In the genomic region with DNA sequence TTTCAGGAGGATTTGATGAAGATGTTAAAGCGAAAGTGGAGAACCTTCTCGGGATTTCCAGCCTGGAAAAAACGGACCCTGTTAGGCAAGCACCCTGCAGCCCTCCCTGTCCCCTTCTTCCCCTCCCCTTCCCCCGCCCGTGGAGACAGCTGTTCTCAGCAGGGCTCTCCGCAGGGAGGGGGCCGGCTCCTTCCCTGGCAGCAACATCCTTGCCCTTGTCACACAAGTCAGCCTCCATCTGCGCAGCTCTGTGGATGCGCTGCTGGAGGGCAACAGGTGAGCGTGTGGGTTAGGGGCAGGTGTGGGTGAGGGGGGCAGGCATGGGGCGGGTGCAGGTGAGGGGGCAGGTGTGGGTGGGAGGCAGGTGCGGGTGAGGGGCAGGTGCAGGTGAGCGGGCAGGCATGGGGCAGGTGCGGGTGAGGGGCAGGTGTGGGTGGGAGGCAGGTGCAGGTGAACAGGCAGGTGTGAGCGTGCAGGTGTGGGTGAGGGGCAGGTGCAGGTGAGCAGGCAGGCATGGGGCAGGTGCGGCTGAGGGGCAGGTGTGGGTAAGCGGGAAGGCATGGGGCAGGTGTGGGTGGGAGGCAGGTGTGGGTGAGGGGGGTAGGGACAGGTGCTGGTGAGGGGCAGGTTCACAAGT, we compare ENCODE assay signal across 1 cellular context.
TF ChIP-seq lines count a peak whose summit lies in the region.

No MANE protein-coding gene starts in this region.

TF ChIP-seq in H1, 55 proteins besides CTCF, POLR2A, EP300 and RAD21:
- TF ChIP-seq POU5F1 (IDR thresholded peaks at IDR 0.05; ENCODE audit: low read depth, low read length), result no peak
- peak; percentile 94; the same call in 1 of the 2 replicates for TF ChIP-seq TCF12 (IDR thresholded peaks at IDR 0.05; ENCODE audit: low read depth, low read length)
- no peak for TF ChIP-seq CREB1 (IDR thresholded peaks at IDR 0.05)
- no peak for TF ChIP-seq CBX8 (IDR thresholded peaks at IDR 0.05; ENCODE audit: borderline replicate concordance, low read depth, low read length)
- peak; percentile 36; the same call in 1 of the 2 replicates for TF ChIP-seq POLR2AphosphoS5 (IDR thresholded peaks at IDR 0.05; ENCODE audit: low read depth, low read length)
- TF ChIP-seq SP2 (IDR thresholded peaks at IDR 0.05; ENCODE audit: low read length), result no peak
- TF ChIP-seq JUND (IDR thresholded peaks at IDR 0.05; ENCODE audit: low read length), result no peak
- TF ChIP-seq, protein P1, sequence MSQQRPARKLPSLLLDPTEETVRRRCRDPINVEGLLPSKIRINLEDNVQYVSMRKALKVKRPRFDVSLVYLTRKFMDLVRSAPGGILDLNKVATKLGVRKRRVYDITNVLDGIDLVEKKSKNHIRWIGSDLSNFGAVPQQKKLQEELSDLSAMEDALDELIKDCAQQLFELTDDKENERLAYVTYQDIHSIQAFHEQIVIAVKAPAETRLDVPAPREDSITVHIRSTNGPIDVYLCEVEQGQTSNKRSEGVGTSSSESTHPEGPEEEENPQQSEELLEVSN (IDR thresholded peaks at IDR 0.05), result no peak
- TF ChIP-seq SUZ12 (IDR thresholded peaks at IDR 0.05; ENCODE audit: low read length), result no peak
- TF ChIP-seq TEAD4 (IDR thresholded peaks at IDR 0.05; ENCODE audit: low read depth, low read length), result no peak
- no peak for TF ChIP-seq KDM4A (IDR thresholded peaks at IDR 0.05; ENCODE audit: low read depth, low read length, severe bottlenecking)
- no peak for TF ChIP-seq TAF1 (IDR thresholded peaks at IDR 0.05; ENCODE audit: low read depth, low read length)
- TF ChIP-seq, protein P2, sequence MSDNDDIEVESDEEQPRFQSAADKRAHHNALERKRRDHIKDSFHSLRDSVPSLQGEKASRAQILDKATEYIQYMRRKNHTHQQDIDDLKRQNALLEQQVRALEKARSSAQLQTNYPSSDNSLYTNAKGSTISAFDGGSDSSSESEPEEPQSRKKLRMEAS (IDR thresholded peaks at IDR 0.05), result no peak
- no peak for TF ChIP-seq KDM1A (IDR thresholded peaks at IDR 0.05; ENCODE audit: borderline replicate concordance, low read length)
- no peak for TF ChIP-seq SP4 (IDR thresholded peaks at IDR 0.05; ENCODE audit: low read length)
- no peak for TF ChIP-seq YY1 (IDR thresholded peaks at IDR 0.05; ENCODE audit: low read depth, low read length)
- no peak for TF ChIP-seq BRCA1 (IDR thresholded peaks at IDR 0.05; ENCODE audit: low read depth, low read length)
